Comparison of ENCODE assay signal across 1 cellular context in the genomic region with DNA sequence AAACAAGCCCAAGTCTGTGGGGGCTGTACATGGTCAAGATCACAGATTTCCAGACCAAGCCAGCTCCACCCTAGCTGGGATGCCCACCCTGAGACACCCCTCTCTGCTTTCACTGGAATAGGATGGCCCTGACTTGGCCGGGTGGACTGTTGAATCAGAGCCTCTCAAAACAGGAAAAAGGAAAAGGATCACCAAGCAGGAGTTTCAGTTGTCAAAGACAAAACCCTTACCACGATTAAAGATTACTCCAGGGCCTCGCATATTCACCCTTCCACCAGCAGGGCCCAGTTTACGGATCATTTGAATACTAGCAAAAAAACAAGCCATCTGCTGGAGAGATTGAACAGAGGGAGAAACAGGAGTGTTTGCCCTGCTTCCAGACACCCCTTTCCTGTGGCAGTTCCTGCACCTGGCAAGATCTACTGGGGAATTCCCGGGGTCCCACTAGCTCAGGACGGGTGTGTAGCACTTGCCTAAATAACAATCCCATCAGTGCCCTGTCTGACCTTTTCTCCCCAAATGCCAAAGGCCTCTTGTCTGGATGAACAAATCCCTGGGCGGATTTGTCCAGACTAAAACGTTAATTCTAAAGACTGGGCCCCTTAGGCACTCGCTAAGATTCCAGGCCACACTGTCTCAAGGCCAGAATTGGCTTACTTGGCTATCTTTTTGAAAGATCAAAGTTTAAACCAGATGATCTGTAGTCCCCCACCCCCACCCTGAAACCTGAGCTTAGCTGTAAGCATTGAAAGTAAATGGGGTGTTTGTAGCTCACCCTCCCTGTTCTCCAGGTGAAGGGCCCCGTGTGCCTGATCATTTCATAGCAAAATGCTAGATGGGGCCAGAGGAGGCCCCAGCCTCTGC.
TF ChIP-seq lines count a peak whose summit lies in the region.

No MANE protein-coding gene starts in this region.

TF ChIP-seq in HepG2, 621 proteins besides CTCF, POLR2A, EP300 and RAD21 (continued from another document and continues in another):
- TF ChIP-seq, protein P1, sequence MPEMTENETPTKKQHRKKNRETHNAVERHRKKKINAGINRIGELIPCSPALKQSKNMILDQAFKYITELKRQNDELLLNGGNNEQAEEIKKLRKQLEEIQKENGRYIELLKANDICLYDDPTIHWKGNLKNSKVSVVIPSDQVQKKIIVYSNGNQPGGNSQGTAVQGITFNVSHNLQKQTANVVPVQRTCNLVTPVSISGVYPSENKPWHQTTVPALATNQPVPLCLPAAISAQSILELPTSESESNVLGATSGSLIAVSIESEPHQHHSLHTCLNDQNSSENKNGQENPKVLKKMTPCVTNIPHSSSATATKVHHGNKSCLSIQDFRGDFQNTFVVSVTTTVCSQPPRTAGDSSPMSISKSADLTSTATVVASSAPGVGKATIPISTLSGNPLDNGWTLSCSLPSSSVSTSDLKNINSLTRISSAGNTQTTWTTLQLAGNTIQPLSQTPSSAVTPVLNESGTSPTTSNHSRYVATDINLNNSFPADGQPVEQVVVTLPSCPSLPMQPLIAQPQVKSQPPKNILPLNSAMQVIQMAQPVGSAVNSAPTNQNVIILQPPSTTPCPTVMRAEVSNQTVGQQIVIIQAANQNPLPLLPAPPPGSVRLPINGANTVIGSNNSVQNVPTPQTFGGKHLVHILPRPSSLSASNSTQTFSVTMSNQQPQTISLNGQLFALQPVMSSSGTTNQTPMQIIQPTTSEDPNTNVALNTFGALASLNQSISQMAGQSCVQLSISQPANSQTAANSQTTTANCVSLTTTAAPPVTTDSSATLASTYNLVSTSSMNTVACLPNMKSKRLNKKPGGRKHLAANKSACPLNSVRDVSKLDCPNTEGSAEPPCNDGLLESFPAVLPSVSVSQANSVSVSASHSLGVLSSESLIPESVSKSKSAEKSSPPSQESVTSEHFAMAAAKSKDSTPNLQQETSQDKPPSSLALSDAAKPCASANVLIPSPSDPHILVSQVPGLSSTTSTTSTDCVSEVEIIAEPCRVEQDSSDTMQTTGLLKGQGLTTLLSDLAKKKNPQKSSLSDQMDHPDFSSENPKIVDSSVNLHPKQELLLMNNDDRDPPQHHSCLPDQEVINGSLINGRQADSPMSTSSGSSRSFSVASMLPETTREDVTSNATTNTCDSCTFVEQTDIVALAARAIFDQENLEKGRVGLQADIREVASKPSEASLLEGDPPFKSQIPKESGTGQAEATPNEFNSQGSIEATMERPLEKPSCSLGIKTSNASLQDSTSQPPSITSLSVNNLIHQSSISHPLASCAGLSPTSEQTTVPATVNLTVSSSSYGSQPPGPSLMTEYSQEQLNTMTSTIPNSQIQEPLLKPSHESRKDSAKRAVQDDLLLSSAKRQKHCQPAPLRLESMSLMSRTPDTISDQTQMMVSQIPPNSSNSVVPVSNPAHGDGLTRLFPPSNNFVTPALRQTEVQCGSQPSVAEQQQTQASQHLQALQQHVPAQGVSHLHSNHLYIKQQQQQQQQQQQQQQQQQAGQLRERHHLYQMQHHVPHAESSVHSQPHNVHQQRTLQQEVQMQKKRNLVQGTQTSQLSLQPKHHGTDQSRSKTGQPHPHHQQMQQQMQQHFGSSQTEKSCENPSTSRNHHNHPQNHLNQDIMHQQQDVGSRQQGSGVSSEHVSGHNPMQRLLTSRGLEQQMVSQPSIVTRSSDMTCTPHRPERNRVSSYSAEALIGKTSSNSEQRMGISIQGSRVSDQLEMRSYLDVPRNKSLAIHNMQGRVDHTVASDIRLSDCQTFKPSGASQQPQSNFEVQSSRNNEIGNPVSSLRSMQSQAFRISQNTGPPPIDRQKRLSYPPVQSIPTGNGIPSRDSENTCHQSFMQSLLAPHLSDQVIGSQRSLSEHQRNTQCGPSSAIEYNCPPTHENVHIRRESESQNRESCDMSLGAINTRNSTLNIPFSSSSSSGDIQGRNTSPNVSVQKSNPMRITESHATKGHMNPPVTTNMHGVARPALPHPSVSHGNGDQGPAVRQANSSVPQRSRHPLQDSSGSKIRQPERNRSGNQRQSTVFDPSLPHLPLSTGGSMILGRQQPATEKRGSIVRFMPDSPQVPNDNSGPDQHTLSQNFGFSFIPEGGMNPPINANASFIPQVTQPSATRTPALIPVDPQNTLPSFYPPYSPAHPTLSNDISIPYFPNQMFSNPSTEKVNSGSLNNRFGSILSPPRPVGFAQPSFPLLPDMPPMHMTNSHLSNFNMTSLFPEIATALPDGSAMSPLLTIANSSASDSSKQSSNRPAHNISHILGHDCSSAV (CRISPR knock-in tag; IDR thresholded peaks at IDR 0.05; ENCODE audit: borderline replicate concordance), result no peak
- TF ChIP-seq, protein P2, sequence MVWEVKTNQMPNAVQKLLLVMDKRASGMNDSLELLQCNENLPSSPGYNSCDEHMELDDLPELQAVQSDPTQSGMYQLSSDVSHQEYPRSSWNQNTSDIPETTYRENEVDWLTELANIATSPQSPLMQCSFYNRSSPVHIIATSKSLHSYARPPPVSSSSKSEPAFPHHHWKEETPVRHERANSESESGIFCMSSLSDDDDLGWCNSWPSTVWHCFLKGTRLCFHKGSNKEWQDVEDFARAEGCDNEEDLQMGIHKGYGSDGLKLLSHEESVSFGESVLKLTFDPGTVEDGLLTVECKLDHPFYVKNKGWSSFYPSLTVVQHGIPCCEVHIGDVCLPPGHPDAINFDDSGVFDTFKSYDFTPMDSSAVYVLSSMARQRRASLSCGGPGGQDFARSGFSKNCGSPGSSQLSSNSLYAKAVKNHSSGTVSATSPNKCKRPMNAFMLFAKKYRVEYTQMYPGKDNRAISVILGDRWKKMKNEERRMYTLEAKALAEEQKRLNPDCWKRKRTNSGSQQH (CRISPR knock-in tag; IDR thresholded peaks at IDR 0.05; ENCODE audit: low read depth), result 0 out of 2 replicates have a peak, but pooled peaks have one; percentile 37
- TF ChIP-seq, protein P3, sequence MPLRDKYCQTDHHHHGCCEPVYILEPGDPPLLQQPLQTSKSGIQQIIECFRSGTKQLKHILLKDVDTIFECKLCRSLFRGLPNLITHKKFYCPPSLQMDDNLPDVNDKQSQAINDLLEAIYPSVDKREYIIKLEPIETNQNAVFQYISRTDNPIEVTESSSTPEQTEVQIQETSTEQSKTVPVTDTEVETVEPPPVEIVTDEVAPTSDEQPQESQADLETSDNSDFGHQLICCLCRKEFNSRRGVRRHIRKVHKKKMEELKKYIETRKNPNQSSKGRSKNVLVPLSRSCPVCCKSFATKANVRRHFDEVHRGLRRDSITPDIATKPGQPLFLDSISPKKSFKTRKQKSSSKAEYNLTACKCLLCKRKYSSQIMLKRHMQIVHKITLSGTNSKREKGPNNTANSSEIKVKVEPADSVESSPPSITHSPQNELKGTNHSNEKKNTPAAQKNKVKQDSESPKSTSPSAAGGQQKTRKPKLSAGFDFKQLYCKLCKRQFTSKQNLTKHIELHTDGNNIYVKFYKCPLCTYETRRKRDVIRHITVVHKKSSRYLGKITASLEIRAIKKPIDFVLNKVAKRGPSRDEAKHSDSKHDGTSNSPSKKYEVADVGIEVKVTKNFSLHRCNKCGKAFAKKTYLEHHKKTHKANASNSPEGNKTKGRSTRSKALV (CRISPR knock-in tag; IDR thresholded peaks at IDR 0.05), result 0 out of 2 replicates have a peak, but pooled peaks have one; percentile 57
- no peak for TF ChIP-seq ZNF160 (CRISPR knock-in tag; IDR thresholded peaks at IDR 0.05)
- TF ChIP-seq, protein P4, sequence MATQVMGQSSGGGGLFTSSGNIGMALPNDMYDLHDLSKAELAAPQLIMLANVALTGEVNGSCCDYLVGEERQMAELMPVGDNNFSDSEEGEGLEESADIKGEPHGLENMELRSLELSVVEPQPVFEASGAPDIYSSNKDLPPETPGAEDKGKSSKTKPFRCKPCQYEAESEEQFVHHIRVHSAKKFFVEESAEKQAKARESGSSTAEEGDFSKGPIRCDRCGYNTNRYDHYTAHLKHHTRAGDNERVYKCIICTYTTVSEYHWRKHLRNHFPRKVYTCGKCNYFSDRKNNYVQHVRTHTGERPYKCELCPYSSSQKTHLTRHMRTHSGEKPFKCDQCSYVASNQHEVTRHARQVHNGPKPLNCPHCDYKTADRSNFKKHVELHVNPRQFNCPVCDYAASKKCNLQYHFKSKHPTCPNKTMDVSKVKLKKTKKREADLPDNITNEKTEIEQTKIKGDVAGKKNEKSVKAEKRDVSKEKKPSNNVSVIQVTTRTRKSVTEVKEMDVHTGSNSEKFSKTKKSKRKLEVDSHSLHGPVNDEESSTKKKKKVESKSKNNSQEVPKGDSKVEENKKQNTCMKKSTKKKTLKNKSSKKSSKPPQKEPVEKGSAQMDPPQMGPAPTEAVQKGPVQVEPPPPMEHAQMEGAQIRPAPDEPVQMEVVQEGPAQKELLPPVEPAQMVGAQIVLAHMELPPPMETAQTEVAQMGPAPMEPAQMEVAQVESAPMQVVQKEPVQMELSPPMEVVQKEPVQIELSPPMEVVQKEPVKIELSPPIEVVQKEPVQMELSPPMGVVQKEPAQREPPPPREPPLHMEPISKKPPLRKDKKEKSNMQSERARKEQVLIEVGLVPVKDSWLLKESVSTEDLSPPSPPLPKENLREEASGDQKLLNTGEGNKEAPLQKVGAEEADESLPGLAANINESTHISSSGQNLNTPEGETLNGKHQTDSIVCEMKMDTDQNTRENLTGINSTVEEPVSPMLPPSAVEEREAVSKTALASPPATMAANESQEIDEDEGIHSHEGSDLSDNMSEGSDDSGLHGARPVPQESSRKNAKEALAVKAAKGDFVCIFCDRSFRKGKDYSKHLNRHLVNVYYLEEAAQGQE (IDR thresholded peaks at IDR 0.05; ENCODE audit: borderline replicate concordance in 1 of 2, low read depth in 1 of 2, low read length in 2 of 2), result no peak
- TF ChIP-seq MTA1 (CRISPR knock-in tag; IDR thresholded peaks at IDR 0.05; ENCODE audit: borderline replicate concordance), result peak; percentile 60; the same call in 1 of the 2 replicates
- peak; percentile 81 for TF ChIP-seq GATAD2A (CRISPR knock-in tag; IDR thresholded peaks at IDR 0.05)
- TF ChIP-seq GTF3A (CRISPR knock-in tag; conservative IDR thresholded peaks at IDR 0.05), result 0 out of 2 replicates have a peak, but pooled peaks have one; percentile 54
- peak; percentile 53; the same call in 1 of the 2 replicates for TF ChIP-seq ZNF772 (CRISPR knock-in tag; IDR thresholded peaks at IDR 0.05)
- peak; percentile 56; the same call in 1 of the 2 replicates for TF ChIP-seq KDM6A (CRISPR knock-in tag; IDR thresholded peaks at IDR 0.05; ENCODE audit: low read depth)
- TF ChIP-seq SIX4 (CRISPR knock-in tag; IDR thresholded peaks at IDR 0.05), result peak; percentile 96
- TF ChIP-seq BORCS8-MEF2B (CRISPR knock-in tag; IDR thresholded peaks at IDR 0.05), result peak; percentile 24; the same call in 1 of the 2 replicates
- TF ChIP-seq, protein P5, sequence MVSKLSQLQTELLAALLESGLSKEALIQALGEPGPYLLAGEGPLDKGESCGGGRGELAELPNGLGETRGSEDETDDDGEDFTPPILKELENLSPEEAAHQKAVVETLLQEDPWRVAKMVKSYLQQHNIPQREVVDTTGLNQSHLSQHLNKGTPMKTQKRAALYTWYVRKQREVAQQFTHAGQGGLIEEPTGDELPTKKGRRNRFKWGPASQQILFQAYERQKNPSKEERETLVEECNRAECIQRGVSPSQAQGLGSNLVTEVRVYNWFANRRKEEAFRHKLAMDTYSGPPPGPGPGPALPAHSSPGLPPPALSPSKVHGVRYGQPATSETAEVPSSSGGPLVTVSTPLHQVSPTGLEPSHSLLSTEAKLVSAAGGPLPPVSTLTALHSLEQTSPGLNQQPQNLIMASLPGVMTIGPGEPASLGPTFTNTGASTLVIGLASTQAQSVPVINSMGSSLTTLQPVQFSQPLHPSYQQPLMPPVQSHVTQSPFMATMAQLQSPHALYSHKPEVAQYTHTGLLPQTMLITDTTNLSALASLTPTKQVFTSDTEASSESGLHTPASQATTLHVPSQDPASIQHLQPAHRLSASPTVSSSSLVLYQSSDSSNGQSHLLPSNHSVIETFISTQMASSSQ (IDR thresholded peaks at IDR 0.05; ENCODE audit: low read depth), result no peak
- TF ChIP-seq, protein P5 (CRISPR knock-in tag; IDR thresholded peaks at IDR 0.05; ENCODE audit: borderline replicate concordance), result peak; percentile 21; the same call in 1 of the 2 replicates
- TF ChIP-seq, protein P6, sequence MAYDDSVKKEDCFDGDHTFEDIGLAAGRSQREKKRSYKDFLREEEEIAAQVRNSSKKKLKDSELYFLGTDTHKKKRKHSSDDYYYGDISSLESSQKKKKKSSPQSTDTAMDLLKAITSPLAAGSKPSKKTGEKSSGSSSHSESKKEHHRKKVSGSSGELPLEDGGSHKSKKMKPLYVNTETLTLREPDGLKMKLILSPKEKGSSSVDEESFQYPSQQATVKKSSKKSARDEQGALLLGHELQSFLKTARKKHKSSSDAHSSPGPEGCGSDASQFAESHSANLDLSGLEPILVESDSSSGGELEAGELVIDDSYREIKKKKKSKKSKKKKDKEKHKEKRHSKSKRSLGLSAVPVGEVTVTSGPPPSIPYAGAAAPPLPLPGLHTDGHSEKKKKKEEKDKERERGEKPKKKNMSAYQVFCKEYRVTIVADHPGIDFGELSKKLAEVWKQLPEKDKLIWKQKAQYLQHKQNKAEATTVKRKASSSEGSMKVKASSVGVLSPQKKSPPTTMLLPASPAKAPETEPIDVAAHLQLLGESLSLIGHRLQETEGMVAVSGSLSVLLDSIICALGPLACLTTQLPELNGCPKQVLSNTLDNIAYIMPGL (CRISPR knock-in tag; IDR thresholded peaks at IDR 0.05; ENCODE audit: borderline replicate concordance in 1 of 2, low read depth in 1 of 2), result 0 out of 4 replicates have a peak, but pooled peaks of 1 of the 2 experiments have one; percentile 27
- TF ChIP-seq NFIC (IDR thresholded peaks at IDR 0.05; ENCODE audit: low read length), result 0 out of 2 replicates have a peak, but pooled peaks have one; percentile 20
- TF ChIP-seq HMG20B (CRISPR knock-in tag; conservative IDR thresholded peaks at IDR 0.05), result peak; percentile 53; the same call in 1 of the 2 replicates
- no peak for TF ChIP-seq LCORL (IDR thresholded peaks at IDR 0.05)
- TF ChIP-seq LCORL (CRISPR knock-in tag; IDR thresholded peaks at IDR 0.05), result peak; percentile 52
- TF ChIP-seq, protein P7, sequence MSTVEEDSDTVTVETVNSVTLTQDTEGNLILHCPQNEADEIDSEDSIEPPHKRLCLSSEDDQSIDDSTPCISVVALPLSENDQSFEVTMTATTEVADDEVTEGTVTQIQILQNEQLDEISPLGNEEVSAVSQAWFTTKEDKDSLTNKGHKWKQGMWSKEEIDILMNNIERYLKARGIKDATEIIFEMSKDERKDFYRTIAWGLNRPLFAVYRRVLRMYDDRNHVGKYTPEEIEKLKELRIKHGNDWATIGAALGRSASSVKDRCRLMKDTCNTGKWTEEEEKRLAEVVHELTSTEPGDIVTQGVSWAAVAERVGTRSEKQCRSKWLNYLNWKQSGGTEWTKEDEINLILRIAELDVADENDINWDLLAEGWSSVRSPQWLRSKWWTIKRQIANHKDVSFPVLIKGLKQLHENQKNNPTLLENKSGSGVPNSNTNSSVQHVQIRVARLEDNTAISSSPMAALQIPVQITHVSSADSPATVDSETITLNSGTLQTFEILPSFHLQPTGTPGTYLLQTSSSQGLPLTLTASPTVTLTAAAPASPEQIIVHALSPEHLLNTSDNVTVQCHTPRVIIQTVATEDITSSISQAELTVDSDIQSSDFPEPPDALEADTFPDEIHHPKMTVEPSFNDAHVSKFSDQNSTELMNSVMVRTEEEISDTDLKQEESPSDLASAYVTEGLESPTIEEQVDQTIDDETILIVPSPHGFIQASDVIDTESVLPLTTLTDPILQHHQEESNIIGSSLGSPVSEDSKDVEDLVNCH (CRISPR knock-in tag; IDR thresholded peaks at IDR 0.05), result 0 out of 2 replicates have a peak, but pooled peaks have one; percentile 45
- TF ChIP-seq ZFX (CRISPR knock-in tag; IDR thresholded peaks at IDR 0.05; ENCODE audit: low read depth), result peak; percentile 38; the same call in 1 of the 2 replicates
